Comparison of ENCODE assay signal across 8 cellular contexts in genomic region chr1:110208916-110209650, GRCh38. TPM values are rescaled to one million over a fixed set of nuclear protein-coding genes. Genes with fewer than 3 reads are reported as not detected.
A peak's percentile ranks its signal among the peaks of the same experiment; 100 is the strongest.
DNase-seq lines count a peak whose midpoint lies in the region; ATAC-seq and TF ChIP-seq lines count a peak whose summit lies in the region.

No MANE protein-coding gene starts in this region.

- no peak for ATAC-seq in GM18517 (IDR thresholded peaks at IDR 0.05; ENCODE audit: unreplicated experiment)

- H3K27me3 ChIP-seq in effector memory CD4-positive, alpha-beta T cell (replicated peaks; ENCODE audit: control insufficient read depth, insufficient read depth, low read length, poor library complexity, severe bottlenecking): no peaks in the 10 kb centered on the region
- peaks cover 8% of the 10 kb centered on the region for H3K27me3 ChIP-seq in osteoblast (ENCODE audit: insufficient read depth, low read length)

- peaks cover 28% of the 10 kb centered on the region for H3K4me1 Mint-ChIP-seq in Calu3 (ENCODE audit: low read depth, unreplicated experiment)

- H3K36me3 Mint-ChIP-seq in Calu3 (ENCODE audit: insufficient read depth, unreplicated experiment): peaks cover 30% of the 10 kb centered on the region

- H3K27ac Mint-ChIP-seq in Calu3 (ENCODE audit: unreplicated experiment): peak overlapping the region; percentile 70

- peak overlapping the region; percentile 92 for H3K4me3 Mint-ChIP-seq in Calu3 (ENCODE audit: low read depth, unreplicated experiment)

- no peaks in the 10 kb centered on the region for H3K27me3 Mint-ChIP-seq in Calu3 (ENCODE audit: unreplicated experiment)

- H4K20me1 ChIP-seq in osteoblast (ENCODE audit: insufficient read depth, low read length): no peaks in the 10 kb centered on the region

- TF ChIP-seq CTCF in Calu3 (IDR thresholded peaks at IDR 0.05; ENCODE audit: unreplicated experiment) (no peak), osteoblast (IDR thresholded peaks at IDR 0.05; ENCODE audit: extremely low read depth, low read depth, low read length) (no peak)

- H3K4me3 ChIP-seq in effector memory CD4-positive, alpha-beta T cell (ENCODE audit: insufficient read depth, low read depth, low read length, poor library complexity, severe bottlenecking): no peak overlapping the region
- H3K4me3 ChIP-seq in osteoblast (ENCODE audit: insufficient read depth, low read length): peak overlapping the region; percentile 69

- H3K27ac ChIP-seq in effector memory CD4-positive, alpha-beta T cell (ENCODE audit: insufficient read depth, low read length, poor library complexity, severe bottlenecking): peak overlapping the region; percentile 72
- no peak overlapping the region for H3K27ac ChIP-seq in osteoblast (ENCODE audit: low read depth, low read length)

- DNase-seq in Calu3 (no peak), NCI-H2227 (lab: John Stamatoyannopoulos, UW; ENCODE audit: unreplicated experiment) (peak; percentile 39), osteoblast (ENCODE audit: insufficient read length, low spot score, missing footprints) (peak; percentile 81), Ammon's horn (ENCODE audit: low spot score) (no peak), erythroblast (lab: John Stamatoyannopoulos, UW) (no peak)
- DNase-seq in effector memory CD4-positive, alpha-beta T cell: no peak
- DNase-seq in stimulated activated CD4-positive, alpha-beta T cell treated with anti-CD3 and anti-CD28 coated beads, Interleukin-1b, Interleukin-23, amount 100 ng/mL, for 48 hours: no peak

- peaks cover 31% of the 10 kb centered on the region for H3K4me1 ChIP-seq in effector memory CD4-positive, alpha-beta T cell (ENCODE audit: control insufficient read depth, insufficient read depth, low read length, poor library complexity, severe bottlenecking)
- H3K4me1 ChIP-seq in osteoblast (ENCODE audit: insufficient read depth, low read length): peaks cover 4% of the 10 kb centered on the region

- no peak for TF ChIP-seq POLR2A in erythroblast (IDR thresholded peaks at IDR 0.05; ENCODE audit: low read length)

- H3K36me3 ChIP-seq in effector memory CD4-positive, alpha-beta T cell (ENCODE audit: control insufficient read depth, insufficient read depth, low read length): no peaks in the 10 kb centered on the region
- H3K36me3 ChIP-seq in osteoblast (ENCODE audit: insufficient read depth, low read length): no peaks in the 10 kb centered on the region

- H2AFZ ChIP-seq in osteoblast (ENCODE audit: low read length): peak overlapping the region; percentile 81

- H3K9me3 ChIP-seq in effector memory CD4-positive, alpha-beta T cell (ENCODE audit: control insufficient read depth, low read length): no peaks in the 10 kb centered on the region
- H3K9me3 ChIP-seq in osteoblast (ENCODE audit: low read depth, low read length): no peaks in the 10 kb centered on the region

- no peaks in the 10 kb centered on the region for H3K9me3 Mint-ChIP-seq in Calu3 (ENCODE audit: low read depth, unreplicated experiment)

- CTCF ChIA-PET in Calu3 (lab: Charles Lee): interaction anchor here (0.6 to 5.5 kb wide), 4 partner anchors 104 to 287 kb away, joined by 3 to 93 read pairs (median 20); no protein-coding TSS in a partner anchor

- BruUV-seq in Calu3 (replicated peaks; lab: Mats Ljungman, UMichigan): TSS peak; percentile 51

- intact Hi-C loops in Calu3 (cut with micrococcal nuclease; ENCODE audit: unreplicated experiment): loop anchor here (5.0 kb wide), 1 partner anchor 408 kb away; no protein-coding TSS in a partner anchor

- no peaks in the 10 kb centered on the region for H3K79me2 ChIP-seq in osteoblast (ENCODE audit: insufficient read depth, low read length)

- peak overlapping the region; percentile 82 for H3K4me2 ChIP-seq in osteoblast (ENCODE audit: insufficient read depth, low read length)

RNA-seq across cellular contexts. Expression of gene KCNC4, which starts 1.0 kb away (rescaled TPM):
- total RNA-seq in Calu3 (2022): 16.0 and 24.3 TPM in 2 replicates
- total RNA-seq in osteoblast: 1.4 and 1.5 TPM in 2 replicates

RNA-seq across cellular contexts. Expression of gene SLC6A17, which starts 58.8 kb away (rescaled TPM):
- total RNA-seq in Calu3 (2022) (0.20 and 0.24 TPM in 2 replicates), osteoblast (under 0.01 and 0.29 TPM in 2 replicates)

Comparison
In these comparisons a context has a peak if more than half of its experiments do, and no peak if none do; other contexts are left out.
1. DNase-seq: peak in NCI-H2227 (single experiment) and osteoblast (single experiment); none in Calu3 (single experiment), effector memory CD4-positive, alpha-beta T cell (0 of 3), Ammon's horn (single experiment), stimulated activated CD4-positive, alpha-beta T cell treated with anti-CD3 and anti-CD28 coated beads, Interleukin-1b, Interleukin-23, amount 100 ng/mL, for 48 hours (single experiment) and erythroblast (0 of 2).